6 cellular contexts compared by ENCODE assay signal in genomic region chr9:137606005-137606601, GRCh38. TPM values are rescaled to one million over a fixed set of nuclear protein-coding genes. Genes with fewer than 3 reads are reported as not detected.
A peak's percentile ranks its signal among the peaks of the same experiment; 100 is the strongest.
DNase-seq lines count a peak whose midpoint lies in the region; ATAC-seq and TF ChIP-seq lines count a peak whose summit lies in the region.

No MANE protein-coding gene starts in this region.

- H3K4me3 Mint-ChIP-seq in activated naive CD8-positive, alpha-beta T cell treated with anti-CD3 and anti-CD28 coated beads, Interleukin-2, amount 10 ng/mL, durations not matched to agents 7 days and 5 days = peak overlapping the region; percentile 83

- peak; percentile 16 for ATAC-seq in HG02973 (IDR thresholded peaks at IDR 0.05; ENCODE audit: unreplicated experiment)
- peak; percentile 7 for ATAC-seq in activated naive CD8-positive, alpha-beta T cell treated with anti-CD3 and anti-CD28 coated beads, Interleukin-2, amount 10 ng/mL, durations not matched to agents 7 days and 5 days (ENCODE audit: low read depth)
- no peak for ATAC-seq in GM18520 (IDR thresholded peaks at IDR 0.05; ENCODE audit: unreplicated experiment)

- H3K4me1 Mint-ChIP-seq in activated naive CD8-positive, alpha-beta T cell treated with anti-CD3 and anti-CD28 coated beads, Interleukin-2, amount 10 ng/mL, durations not matched to agents 7 days and 5 days = peaks cover 16% of the 10 kb centered on the region

- no peak for TF ChIP-seq CTCF in GM06990 (IDR thresholded peaks at IDR 0.05; ENCODE audit: insufficient read depth, low read length, poor library complexity, severe bottlenecking)

- H3K9ac ChIP-seq in mucosa of rectum (ENCODE audit: low read depth in 1 of 2, low read length in 2 of 2) = peak overlapping the region; percentile 68 to 94

- H3K4me3 ChIP-seq in GM06990 (replicated peaks; ENCODE audit: low read depth, low read length) (peak overlapping the region; percentile 74), mucosa of rectum (ENCODE audit: low read length in 2 of 2) (peak overlapping the region; percentile 65 to 86)

- H3K27me3 ChIP-seq in GM06990 (replicated peaks; ENCODE audit: control insufficient read depth, insufficient read depth, low read length) = no peaks in the 10 kb centered on the region
- no peaks in the 10 kb centered on the region for H3K27me3 ChIP-seq in mucosa of rectum (ENCODE audit: control insufficient read depth in 2 of 2, insufficient read depth in 2 of 2, low read length in 2 of 2)

- H3K27ac ChIP-seq in mucosa of rectum (ENCODE audit: low read depth in 2 of 2, low read length in 2 of 2) = peak overlapping the region; percentile 95 to 97

- no peaks in the 10 kb centered on the region for H3K9me3 Mint-ChIP-seq in activated naive CD8-positive, alpha-beta T cell treated with anti-CD3 and anti-CD28 coated beads, Interleukin-2, amount 10 ng/mL, durations not matched to agents 7 days and 5 days

- H3K4me1 ChIP-seq in mucosa of rectum (ENCODE audit: control insufficient read depth in 2 of 2, insufficient read depth in 2 of 2, low read length in 2 of 2) = peaks cover 19 to 23% of the 10 kb centered on the region in 2 donors

- H3K36me3 Mint-ChIP-seq in activated naive CD8-positive, alpha-beta T cell treated with anti-CD3 and anti-CD28 coated beads, Interleukin-2, amount 10 ng/mL, durations not matched to agents 7 days and 5 days = no peaks in the 10 kb centered on the region

- no peaks in the 10 kb centered on the region for H3K9me3 ChIP-seq in mucosa of rectum (ENCODE audit: control insufficient read depth in 2 of 2, low read length in 2 of 2)

- POLR2A ChIA-PET in activated naive CD8-positive, alpha-beta T cell treated with anti-CD3 and anti-CD28 coated beads, Interleukin-2, amount 10 ng/mL, durations not matched to agents 7 days and 5 days (lab: Charles Lee) = interaction anchor here (1.4 to 2.4 kb wide), 2 partner anchors 13 kb away, joined by 8 to 16 read pairs; partner anchors contain the start of gene EHMT1

- peaks cover 2% of the 10 kb centered on the region for H3K27me3 Mint-ChIP-seq in activated naive CD8-positive, alpha-beta T cell treated with anti-CD3 and anti-CD28 coated beads, Interleukin-2, amount 10 ng/mL, durations not matched to agents 7 days and 5 days

- H3K27ac Mint-ChIP-seq in activated naive CD8-positive, alpha-beta T cell treated with anti-CD3 and anti-CD28 coated beads, Interleukin-2, amount 10 ng/mL, durations not matched to agents 7 days and 5 days = peak overlapping the region; percentile 23

- H3K36me3 ChIP-seq in GM06990 (ENCODE audit: control insufficient read depth, insufficient read depth, low read length) = no peaks in the 10 kb centered on the region
- no peaks in the 10 kb centered on the region for H3K36me3 ChIP-seq in mucosa of rectum (ENCODE audit: control insufficient read depth in 2 of 2, insufficient read depth in 2 of 2, low read length in 2 of 2)

- DNase-seq in GM06990 (ENCODE audit: extremely low read depth, insufficient read length) (no peak), GM19238 (ENCODE audit: insufficient read length, low spot score) (no peak)
- DNase-seq in activated naive CD8-positive, alpha-beta T cell treated with anti-CD3 and anti-CD28 coated beads, Interleukin-2, amount 10 ng/mL, durations not matched to agents 7 days and 5 days = no peak

RNA-seq across cellular contexts. Expression of gene ARRDC1, which starts 0.6 kb away (rescaled TPM):
- 10 to 100 TPM; 62.8 to 64.6 TPM for total RNA-seq in activated naive CD8-positive, alpha-beta T cell treated with anti-CD3 and anti-CD28 coated beads, Interleukin-2, amount 10 ng/mL, durations not matched to agents 7 days and 5 days

RNA-seq across cellular contexts. Expression of gene EHMT1, which starts 12.7 kb away (rescaled TPM):
- total RNA-seq in activated naive CD8-positive, alpha-beta T cell treated with anti-CD3 and anti-CD28 coated beads, Interleukin-2, amount 10 ng/mL, durations not matched to agents 7 days and 5 days = 100 to 1,000 TPM; 111 to 118 TPM

RNA-seq across cellular contexts. Expression of gene ZMYND19, which starts 15.8 kb away (rescaled TPM):
- total RNA-seq in activated naive CD8-positive, alpha-beta T cell treated with anti-CD3 and anti-CD28 coated beads, Interleukin-2, amount 10 ng/mL, durations not matched to agents 7 days and 5 days = 10 to 100 TPM; 31.3 to 33.0 TPM

RNA-seq across cellular contexts. Expression of gene DPH7, which starts 27.4 kb away (rescaled TPM):
- total RNA-seq in activated naive CD8-positive, alpha-beta T cell treated with anti-CD3 and anti-CD28 coated beads, Interleukin-2, amount 10 ng/mL, durations not matched to agents 7 days and 5 days = 10 to 100 TPM; 49.1 to 49.2 TPM

RNA-seq across cellular contexts. Expression of gene MRPL41, which starts 54.4 kb away (rescaled TPM):
- total RNA-seq in activated naive CD8-positive, alpha-beta T cell treated with anti-CD3 and anti-CD28 coated beads, Interleukin-2, amount 10 ng/mL, durations not matched to agents 7 days and 5 days = 10 to 100 TPM; 58.8 to 64.4 TPM
